ENCODE assay signal across 8 cellular contexts in the genomic region with DNA sequence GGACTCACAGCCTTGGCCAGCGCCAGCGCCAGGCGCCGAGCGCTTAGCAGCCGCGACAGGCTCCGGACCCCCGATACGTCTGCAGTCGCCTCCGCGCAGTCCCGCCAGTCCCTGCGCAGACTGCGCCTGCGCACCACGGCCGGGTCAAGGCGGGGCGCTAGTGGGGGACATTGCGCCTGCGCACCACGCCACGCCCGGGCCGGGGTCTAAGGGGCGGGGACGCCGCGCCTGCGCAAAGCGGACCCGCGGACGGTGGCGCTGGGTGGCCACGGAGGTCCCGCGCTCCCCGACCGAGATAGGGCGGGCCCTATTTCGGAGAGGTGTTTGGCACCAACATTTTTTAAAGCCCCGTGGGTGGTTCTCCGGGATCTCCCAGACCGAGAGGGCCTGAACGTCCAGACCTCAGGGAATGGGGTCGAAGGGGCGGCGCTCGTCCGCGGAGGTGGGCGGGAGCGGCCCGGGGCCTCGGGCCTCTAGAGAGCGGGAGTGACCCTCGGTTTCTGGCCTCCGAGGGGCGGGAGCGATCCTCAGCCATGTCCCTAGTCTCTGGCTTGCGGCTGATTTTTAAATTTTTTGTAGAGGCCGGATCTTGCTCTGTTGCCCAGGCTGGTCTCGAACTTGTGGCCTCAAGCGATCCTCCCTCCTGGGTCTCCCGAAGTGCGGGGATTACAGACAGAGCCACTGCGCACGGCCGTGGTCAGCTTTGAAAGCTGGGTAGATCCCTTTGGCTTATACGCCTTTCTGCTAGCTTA.
DNase-seq lines count a peak whose midpoint lies in the region; ATAC-seq and TF ChIP-seq lines count a peak whose summit lies in the region.
"Not testable (repeated sequence)": the region's sequence is repeated elsewhere in the genome, so short reads cannot be mapped to it uniquely, and the experiment has no call there.

No MANE protein-coding gene starts in this region.

- not testable (repeated sequence) for H3K27me3 ChIP-seq in DND-41 (ENCODE audit: insufficient read depth, low read length, poor library complexity); body of pancreas

- H3K27me3 Mint-ChIP-seq in activated B cell treated with CpG ODN at 0.5 μM for 24 hours = not testable (repeated sequence)

- POLR2A ChIA-PET in activated B cell treated with CpG ODN at 0.5 μM for 24 hours (lab: Charles Lee) = not testable (repeated sequence)

- ATAC-seq in DND-41 (ENCODE audit: insufficient read depth, low read depth) = peak; percentile 82
- ATAC-seq in GM21526 (IDR thresholded peaks at IDR 0.05; ENCODE audit: low FRiP score, unreplicated experiment) = peak; percentile 70
- ATAC-seq in HG03565 (IDR thresholded peaks at IDR 0.05; ENCODE audit: unreplicated experiment) = peak; percentile 66
- ATAC-seq in activated B cell treated with CpG ODN at 0.5 μM for 24 hours (ENCODE audit: low read depth) = peak; percentile 81
- ATAC-seq in body of pancreas = peak; percentile 96
- peak; percentile 90 to 94 for ATAC-seq in left cardiac atrium
- ATAC-seq in omental fat pad (ENCODE audit: low FRiP score) = peak; percentile 89

- H4K20me1 ChIP-seq in DND-41 (ENCODE audit: insufficient read depth, low read length) = not testable (repeated sequence)

- H3K4me1 Mint-ChIP-seq in activated B cell treated with CpG ODN at 0.5 μM for 24 hours = not testable (repeated sequence)

- intact Hi-C loops in activated B cell treated with CpG ODN at 0.5 μM for 24 hours (cut with micrococcal nuclease); body of pancreas (cut with DNase I); left cardiac atrium (cut with DNase I): not testable (repeated sequence)

- H3K9me3 Mint-ChIP-seq in activated B cell treated with CpG ODN at 0.5 μM for 24 hours = not testable (repeated sequence)

- H3K36me3 Mint-ChIP-seq in activated B cell treated with CpG ODN at 0.5 μM for 24 hours (ENCODE audit: low read depth) = not testable (repeated sequence)

- H3K4me2 ChIP-seq in DND-41 (ENCODE audit: insufficient read depth, low read length) = peak overlapping the region; percentile 78

- H3K27ac ChIP-seq in DND-41 (ENCODE audit: low read length) (peak overlapping the region; percentile 76), body of pancreas (peak overlapping the region in 3 of 4 donors; percentile 83 to 89 (median 86))

- H3K4me3 ChIP-seq in DND-41 (ENCODE audit: low read depth in 1 of 2, low read length in 2 of 2) = peak overlapping the region; percentile 49 to 73; a peak in 3 of 4 replicates
- peak overlapping the region; percentile 31 to 74 for H3K4me3 ChIP-seq in body of pancreas

- not testable (repeated sequence) for TF ChIP-seq CTCF in DND-41 (IDR thresholded peaks at IDR 0.05; ENCODE audit: borderline replicate concordance, extremely low read depth, low read length, poor library complexity, severe bottlenecking); activated B cell treated with CpG ODN at 0.5 μM for 24 hours (IDR thresholded peaks at IDR 0.05); omental fat pad (IDR thresholded peaks at IDR 0.05)
- TF ChIP-seq CTCF in body of pancreas (IDR thresholded peaks at IDR 0.05) = peak in 1 of 7 experiments; percentile 10

- H3K9ac ChIP-seq in DND-41 (ENCODE audit: low read depth, low read length) = peak overlapping the region; percentile 74

- peaks cover 16% of the 10 kb centered on the region for H3K79me2 ChIP-seq in DND-41 (ENCODE audit: insufficient read depth, low read length)

- H3K27ac Mint-ChIP-seq in activated B cell treated with CpG ODN at 0.5 μM for 24 hours = not testable (repeated sequence)

- H3K9me3 ChIP-seq in DND-41 (ENCODE audit: insufficient read depth, low read length, severe bottlenecking); body of pancreas: not testable (repeated sequence)

- WGBS in body of pancreas, 2 donors = 3 to 11% methylated on average over 11 to 73 of the region's 73 CpGs

- peak; percentile 26 to 82 (median 68) for TF ChIP-seq POLR2A in body of pancreas (IDR thresholded peaks at IDR 0.05)

- H2AFZ ChIP-seq in DND-41 (ENCODE audit: low read depth, low read length) = peak overlapping the region; percentile 86

- H3K4me1 ChIP-seq in DND-41 (ENCODE audit: insufficient read depth, low read length) = peaks cover 14% of the 10 kb centered on the region
- not testable (repeated sequence) for H3K4me1 ChIP-seq in body of pancreas

- CTCF ChIA-PET in activated B cell treated with CpG ODN at 0.5 μM for 24 hours (lab: Charles Lee) = not testable (repeated sequence)

- peak overlapping the region; percentile 77 for H3K4me3 Mint-ChIP-seq in activated B cell treated with CpG ODN at 0.5 μM for 24 hours

- not testable (repeated sequence) for H3K36me3 ChIP-seq in DND-41 (ENCODE audit: insufficient read depth, low read length); body of pancreas (replicated peaks in 1 of 2; ENCODE audit: insufficient read depth in 1 of 2, low read depth in 2 of 2)

- DNase-seq in DND-41 (peak; percentile 91), activated B cell treated with CpG ODN at 0.5 μM for 24 hours (peak; percentile 91), body of pancreas (peak; percentile 89 to 94 (median 91)), left cardiac atrium (peak; percentile 93), omental fat pad (ENCODE audit: low spot score) (peak; percentile 66)
- DNase-seq in stimulated activated CD8-positive, alpha-beta memory T cell treated with anti-CD3 and anti-CD28 coated beads, Interleukin-7, amount 100 ng/mL, for 48 hours (ENCODE audit: extremely low read depth in 1 of 2, low read depth in 1 of 2) = peak; percentile 80 to 83

Comparison
In these comparisons a context has a peak if more than half of its experiments do, and no peak if none do; other contexts are left out.
1. Peak in every context shown above with its lines: DNase-seq, ATAC-seq, H3K4me3 ChIP-seq and H3K27ac ChIP-seq.